ENCODE assay signal across 34 cellular contexts in the genomic region with DNA sequence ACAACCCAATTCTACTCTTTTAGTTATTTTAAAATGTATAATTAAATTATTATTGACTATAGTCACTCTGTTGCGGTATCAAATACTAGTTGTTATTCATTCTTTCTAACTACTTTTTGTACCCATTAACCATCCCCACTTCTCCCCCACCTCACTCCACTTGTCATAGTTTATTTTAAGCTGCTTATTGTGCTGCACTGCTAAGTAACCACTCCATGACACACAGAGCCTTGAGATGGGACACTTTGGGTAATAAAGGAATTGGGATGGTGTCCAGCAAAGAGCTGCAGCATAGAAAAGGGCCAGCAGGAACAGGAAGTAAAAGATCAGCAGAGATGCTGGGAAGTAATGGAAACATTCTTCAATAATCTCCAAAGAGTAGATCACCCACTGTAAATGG.
"Had no signal": no experiment of that assay in that cellular context is flagged by ENCODE, and none has a peak within 500 bp of the region (broad histone marks: within the 10 kb centered on the region; RNA-seq: fewer than 3 reads in every experiment).

No MANE protein-coding gene starts in this region.

- H3K27ac ChIP-seq: KMS-11, RWPE1, WERI-Rb-1 had no signal

- H3K4me1 Mint-ChIP-seq: activated CD4-positive, alpha-beta memory T cell treated with anti-CD3 and anti-CD28 coated beads, Interleukin-2, amount 10 ng/mL, durations not matched to agents 7 days and 5 days; activated CD8-positive, alpha-beta memory T cell treated with anti-CD3 and anti-CD28 coated beads, Interleukin-2, amount 10 ng/mL, durations not matched to agents 7 days and 5 days; activated naive CD4-positive, alpha-beta T cell treated with anti-CD3 and anti-CD28 coated beads, Interleukin-2, amount 10 ng/mL, durations not matched to agents 7 days and 5 days; activated naive CD8-positive, alpha-beta T cell treated with anti-CD3 and anti-CD28 coated beads, Interleukin-2, amount 50 U/mL, for 24 hours; brain; T-cell had no signal

- H3K9ac ChIP-seq: KMS-11 had no signal

- H3K36me3 ChIP-seq: MG63, WERI-Rb-1 had no signal

- H3K27me3 ChIP-seq: MG63 had no signal

- H3K27me3 Mint-ChIP-seq: brain had no signal

- H3K36me3 Mint-ChIP-seq: activated CD8-positive, alpha-beta memory T cell treated with anti-CD3 and anti-CD28 coated beads, Interleukin-2, amount 10 ng/mL, durations not matched to agents 7 days and 5 days; activated naive CD4-positive, alpha-beta T cell treated with anti-CD3 and anti-CD28 coated beads, Interleukin-2, amount 10 ng/mL, durations not matched to agents 7 days and 5 days; activated naive CD8-positive, alpha-beta T cell; brain; T-cell had no signal

- H3K27ac Mint-ChIP-seq: activated CD4-positive, alpha-beta memory T cell treated with anti-CD3 and anti-CD28 coated beads, Interleukin-2, amount 10 ng/mL, durations not matched to agents 7 days and 5 days; activated CD8-positive, alpha-beta memory T cell treated with anti-CD3 and anti-CD28 coated beads, Interleukin-2, amount 10 ng/mL, durations not matched to agents 7 days and 5 days; activated naive CD8-positive, alpha-beta T cell; activated naive CD8-positive, alpha-beta T cell treated with anti-CD3 and anti-CD28 coated beads, Interleukin-2, amount 50 U/mL, for 24 hours; T-cell had no signal

- ATAC-seq: activated CD8-positive, alpha-beta memory T cell treated with anti-CD3 and anti-CD28 coated beads, Interleukin-2, amount 10 ng/mL, durations not matched to agents 7 days and 5 days; activated naive CD8-positive, alpha-beta T cell treated with anti-CD3 and anti-CD28 coated beads, Interleukin-2, amount 50 U/mL, for 24 hours; PC-3; Right ventricle myocardium inferior; SK-N-SH treated with all-trans-retinoic acid at 6 μM for 48 hours; T-cell had no signal

- H3K4me3 Mint-ChIP-seq: activated CD4-positive, alpha-beta memory T cell treated with anti-CD3 and anti-CD28 coated beads, Interleukin-2, amount 10 ng/mL, durations not matched to agents 7 days and 5 days; activated CD8-positive, alpha-beta memory T cell treated with anti-CD3 and anti-CD28 coated beads, Interleukin-2, amount 10 ng/mL, durations not matched to agents 7 days and 5 days; activated naive CD4-positive, alpha-beta T cell treated with anti-CD3 and anti-CD28 coated beads, Interleukin-2, amount 10 ng/mL, durations not matched to agents 7 days and 5 days; activated naive CD8-positive, alpha-beta T cell; activated naive CD8-positive, alpha-beta T cell treated with anti-CD3 and anti-CD28 coated beads, Interleukin-2, amount 50 U/mL, for 24 hours; T-cell had no signal

- H3K9me3 Mint-ChIP-seq: activated CD4-positive, alpha-beta memory T cell treated with anti-CD3 and anti-CD28 coated beads, Interleukin-2, amount 10 ng/mL, durations not matched to agents 7 days and 5 days; activated naive CD4-positive, alpha-beta T cell treated with anti-CD3 and anti-CD28 coated beads, Interleukin-2, amount 10 ng/mL, durations not matched to agents 7 days and 5 days; activated naive CD8-positive, alpha-beta T cell treated with anti-CD3 and anti-CD28 coated beads, Interleukin-2, amount 50 U/mL, for 24 hours; T-cell had no signal

- DNase-seq: activated CD4-positive, alpha-beta memory T cell treated with anti-CD3 and anti-CD28 coated beads, Interleukin-2, amount 10 ng/mL, durations not matched to agents 7 days and 5 days; activated CD4-positive, alpha-beta T cell treated with anti-CD3 and anti-CD28 coated beads for 1 hour; activated CD4-positive, alpha-beta T cell treated with anti-CD3 and anti-CD28 coated beads for 48 hours; activated CD4-positive, CD25-positive, alpha-beta regulatory T cell; activated CD8-positive, alpha-beta memory T cell treated with anti-CD3 and anti-CD28 coated beads for 24 hours; activated CD8-positive, alpha-beta memory T cell treated with anti-CD3 and anti-CD28 coated beads, Interleukin-2, amount 10 ng/mL, durations not matched to agents 7 days and 5 days; activated CD8-positive, alpha-beta memory T cell treated with anti-CD3 and anti-CD28 coated beads, Interleukin-2, amount 50 U/mL, for 48 hours; activated effector memory CD4-positive, alpha-beta T cell treated with Interleukin-2 at 50 U/mL for 16 hours; activated naive CD4-positive, alpha-beta T cell treated with anti-CD3 and anti-CD28 coated beads, Interleukin-2, amount 10 ng/mL, durations not matched to agents 7 days and 5 days; activated naive CD8-positive, alpha-beta T cell treated with anti-CD3 and anti-CD28 coated beads, Interleukin-2, amount 50 U/mL, for 24 hours; activated T-cell treated with anti-CD3 and anti-CD28 coated beads, Interleukin-2, amount 50 U/mL, for 48 hours; anterior cingulate cortex; central memory CD4-positive, alpha-beta T cell; MG63; NCI-H1092; NCI-H146; NCI-H187; NCI-H2029 treated with DMSO at 0.1 percent for 48 hours; NCI-H226; NCI-H524 treated with DMSO at 0.1 percent for 48 hours; NCI-H748 treated with DMSO at 0.1 percent for 48 hours; NK-92 treated with Interleukin-12 subunit alpha and Interleukin-12 subunit beta, amount 100 ng/mL, for 24 hours; PC-3; SIG-M5; T-cell; T-helper 2 cell; T-helper 9 cell; WERI-Rb-1 had no signal

- H3K9me3 ChIP-seq: MG63 had no signal

- H3K4me2 ChIP-seq: KMS-11 had no signal

- H3K4me3 ChIP-seq: MG63 had no signal
